Comparison of ENCODE assay signal across 8 cellular contexts in the genomic region with DNA sequence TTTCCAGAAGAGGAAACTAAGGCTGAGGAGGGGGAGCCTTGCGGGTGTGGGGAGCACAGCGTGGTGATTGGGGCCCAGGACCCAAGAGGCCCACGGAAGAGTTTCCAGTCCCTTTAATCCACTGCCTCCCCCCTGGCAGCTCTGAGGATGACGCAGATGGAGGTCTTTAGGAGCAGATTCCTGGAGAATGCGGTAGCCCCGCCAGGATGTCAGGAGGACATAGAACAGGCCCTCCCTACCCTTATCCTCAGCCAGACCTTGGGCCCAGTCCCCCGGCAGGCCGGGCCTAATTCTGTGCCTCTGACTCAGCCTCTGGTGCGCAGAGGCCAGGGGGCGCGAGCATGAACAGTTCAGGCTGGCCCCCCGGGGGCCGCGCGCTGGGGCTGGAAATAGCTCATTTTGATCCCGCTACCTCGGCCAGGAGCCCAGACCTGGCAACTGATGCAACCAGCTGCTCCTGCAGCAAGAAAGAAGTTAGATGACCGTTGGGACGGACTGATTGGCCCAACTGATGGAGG. TPM values are rescaled to one million over a fixed set of nuclear protein-coding genes. Genes with fewer than 3 reads are reported as not detected.
DNase-seq lines count a peak whose midpoint lies in the region; ATAC-seq, FAIRE-seq and TF ChIP-seq lines count a peak whose summit lies in the region.

No MANE protein-coding gene starts in this region.

- H3K4me1 Mint-ChIP-seq in CD4-positive, CD25-positive, alpha-beta regulatory T cell: peaks cover 0 to 51% (median 6%) of the 10 kb centered on the region in 4 donors

- FAIRE-seq in H54 (lab: Jason Lieb, UNC): no peak
- no peak for FAIRE-seq in GM12891 (lab: Jason Lieb, UNC)

- H3K27me3 ChIP-seq in CD4-positive, CD25-positive, alpha-beta regulatory T cell (ENCODE audit: control insufficient read depth, insufficient read depth, low read length): no peaks in the 10 kb centered on the region
- H3K27me3 ChIP-seq in endocrine pancreas (ENCODE audit: control insufficient read depth, insufficient read depth, low read length) (no peaks in the 10 kb centered on the region), tibial artery (no peaks in the 10 kb centered on the region)

- peaks cover 6% of the 10 kb centered on the region for H3K36me3 Mint-ChIP-seq in CD4-positive, CD25-positive, alpha-beta regulatory T cell

- TF ChIP-seq CTCF in tibial artery (IDR thresholded peaks at IDR 0.05): no peak

- H3K27ac ChIP-seq in CD4-positive, CD25-positive, alpha-beta regulatory T cell (ENCODE audit: insufficient read depth, low read length, poor library complexity, severe bottlenecking): peak overlapping the region; percentile 58
- H3K27ac ChIP-seq in SK-N-MC: peak overlapping the region; percentile 80
- peak overlapping the region; percentile 98 for H3K27ac ChIP-seq in mesodermal cell (ENCODE audit: low read depth, low read length, severe bottlenecking)
- peak overlapping the region; percentile 93 to 100 for H3K27ac ChIP-seq in tibial artery

- H3K27me3 Mint-ChIP-seq in CD4-positive, CD25-positive, alpha-beta regulatory T cell: peaks cover 6% of the 10 kb centered on the region

- H3K4me3 ChIP-seq in CD4-positive, CD25-positive, alpha-beta regulatory T cell (ENCODE audit: low read depth, low read length): peak overlapping the region; percentile 37
- H3K4me3 ChIP-seq in SK-N-MC (peak overlapping the region; percentile 90), endocrine pancreas (ENCODE audit: control insufficient read depth, insufficient read depth, low read length) (no peak overlapping the region), mesodermal cell (ENCODE audit: extremely low read depth, insufficient read depth, low read length, poor library complexity, severe bottlenecking) (peak overlapping the region; percentile 93), tibial artery (peak overlapping the region; percentile 72 to 75)

- H3K4me1 ChIP-seq in CD4-positive, CD25-positive, alpha-beta regulatory T cell (ENCODE audit: control insufficient read depth, insufficient read depth, low read length, poor library complexity, severe bottlenecking): peaks cover 44% of the 10 kb centered on the region
- H3K4me1 ChIP-seq in endocrine pancreas (ENCODE audit: control insufficient read depth, insufficient read depth, low read length) (no peaks in the 10 kb centered on the region), mesodermal cell (ENCODE audit: control insufficient read depth, insufficient read depth, low read length, poor library complexity, severe bottlenecking) (peaks cover 18% of the 10 kb centered on the region), tibial artery (peaks cover 5 to 57% (median 38%) of the 10 kb centered on the region in 4 donors)

- H3K9me3 ChIP-seq in CD4-positive, CD25-positive, alpha-beta regulatory T cell (ENCODE audit: control insufficient read depth in 2 of 2, low read length in 2 of 2): no peaks in the 10 kb centered on the region
- H3K9me3 ChIP-seq in SK-N-MC (ENCODE audit: low read depth, low read length) (no peaks in the 10 kb centered on the region), endocrine pancreas (ENCODE audit: control insufficient read depth, low read length) (no peaks in the 10 kb centered on the region), mesodermal cell (ENCODE audit: control insufficient read depth, low read length) (no peaks in the 10 kb centered on the region), tibial artery (no peaks in the 10 kb centered on the region)

- WGBS in mesodermal cell (ENCODE audit: insufficient coverage in 2 of 2), 2 experiments: 20 to 23% methylated on average over 13 to 15 of the region's 19 CpGs

- ATAC-seq in CD4-positive, CD25-positive, alpha-beta regulatory T cell (ENCODE audit: low read depth in 2 of 2): no peak

- H3K36me3 ChIP-seq in CD4-positive, CD25-positive, alpha-beta regulatory T cell (ENCODE audit: control insufficient read depth, insufficient read depth, low read length): peaks cover 25% of the 10 kb centered on the region
- H3K36me3 ChIP-seq in SK-N-MC (ENCODE audit: insufficient read depth, low read length) (peaks cover 10% of the 10 kb centered on the region; the same call in 1 of the 2 replicates), endocrine pancreas (ENCODE audit: control insufficient read depth, insufficient read depth, low read length) (no peaks in the 10 kb centered on the region), mesodermal cell (ENCODE audit: control insufficient read depth, insufficient read depth, low read length) (peaks cover 63% of the 10 kb centered on the region), tibial artery (peaks cover 11 to 38% (median 27%) of the 10 kb centered on the region in 3 donors)

- intact Hi-C loops in tibial artery (cut with DNase I; ENCODE audit: low total_unique reads): loop anchor here (5.0 kb wide), 1 partner anchor 40 kb away; the partner anchor contains the start of gene KMT2B

- no peaks in the 10 kb centered on the region for H3K9me3 Mint-ChIP-seq in CD4-positive, CD25-positive, alpha-beta regulatory T cell

- no peak for DNase-seq in CD4-positive, CD25-positive, alpha-beta regulatory T cell
- DNase-seq in H54 (ENCODE audit: insufficient read length, low spot score) (peak; percentile 92), SK-N-MC (ENCODE audit: low read depth, low spot score) (no peak), tibial artery (peak; percentile 94 to 98), GM12891 (ENCODE audit: insufficient read length, low spot score) (no peak), epidermal melanocyte (ENCODE audit: insufficient read length, low spot score) (no peak)

- TF ChIP-seq POLR2A in H54 (IDR thresholded peaks at IDR 0.05; ENCODE audit: low read depth, low read length) (0 out of 2 replicates have a peak, but pooled peaks have one; percentile 17), GM12891 (IDR thresholded peaks at IDR 0.05; ENCODE audit: low read depth, low read length) (no peak)

- H3K9ac ChIP-seq in SK-N-MC (ENCODE audit: insufficient read length) (peak overlapping the region; percentile 66), endocrine pancreas (ENCODE audit: control insufficient read depth, insufficient read depth, low read length) (peak overlapping the region; percentile 63)

- H3K4me3 Mint-ChIP-seq in CD4-positive, CD25-positive, alpha-beta regulatory T cell: peak overlapping the region; percentile 95 to 99 (median 99)

- peak overlapping the region in 1 of 3 donors; percentile 96 for H3K27ac Mint-ChIP-seq in CD4-positive, CD25-positive, alpha-beta regulatory T cell

TF ChIP-seq in GM12891, 5 proteins besides CTCF, POLR2A, EP300 and RAD21:
- no peak for TF ChIP-seq POU2F2 (IDR thresholded peaks at IDR 0.05; ENCODE audit: low read depth, low read length)
- TF ChIP-seq PAX5 (IDR thresholded peaks at IDR 0.05; ENCODE audit: insufficient read depth, low read length, severe bottlenecking): no peak
- no peak for TF ChIP-seq TAF1 (IDR thresholded peaks at IDR 0.05; ENCODE audit: low read depth, low read length)
- no peak for TF ChIP-seq POLR2AphosphoS5 (IDR thresholded peaks at IDR 0.05; ENCODE audit: low read depth, low read length)
- TF ChIP-seq SPI1 (IDR thresholded peaks at IDR 0.05; ENCODE audit: low read depth, low read length): no peak

RNA-seq across cellular contexts. Expression of gene HSPB6, which starts 0.5 kb away (rescaled TPM):
- not detected for total RNA-seq in CD4-positive, CD25-positive, alpha-beta regulatory T cell
- polyA plus RNA-seq in CD4-positive, CD25-positive, alpha-beta regulatory T cell: not detected
- polyA plus RNA-seq in mesodermal cell (2013, experiment 1 of 2): 0.77 TPM
- polyA plus RNA-seq in mesodermal cell (2013, experiment 2 of 2): 1.3 TPM
- 0.15 TPM for polyA plus RNA-seq in GM12891 (2012; ENCODE audit: low read depth, missing spikeins)

RNA-seq across cellular contexts. Expression of gene PROSER3, which starts 0.7 kb away (rescaled TPM):
- total RNA-seq in CD4-positive, CD25-positive, alpha-beta regulatory T cell: 39.5 TPM
- 1 to 10 TPM; 4.3 to 6.4 (median 5.0) TPM for polyA plus RNA-seq in CD4-positive, CD25-positive, alpha-beta regulatory T cell
- polyA plus RNA-seq in mesodermal cell (2013, experiment 1 of 2): 27.4 TPM
- 27.4 TPM for polyA plus RNA-seq in mesodermal cell (2013, experiment 2 of 2)
- 7.9 TPM for polyA plus RNA-seq in GM12891 (2012; ENCODE audit: low read depth, missing spikeins)

RNA-seq across cellular contexts. Expression of gene LIN37, which starts 8.9 kb away (rescaled TPM):
- 11.7 TPM for total RNA-seq in CD4-positive, CD25-positive, alpha-beta regulatory T cell
- 10 to 100 TPM in 3 of 4 donors, 1 to 10 TPM in 1; 9.9 to 16.5 (median 11.8) TPM for polyA plus RNA-seq in CD4-positive, CD25-positive, alpha-beta regulatory T cell
- 8.1 TPM for polyA plus RNA-seq in mesodermal cell (2013, experiment 1 of 2)
- polyA plus RNA-seq in mesodermal cell (2013, experiment 2 of 2): 10.2 TPM
- 9.9 TPM for polyA plus RNA-seq in GM12891 (2012; ENCODE audit: low read depth, missing spikeins)

RNA-seq across cellular contexts. Expression of gene PSENEN, which starts 11.8 kb away (rescaled TPM):
- total RNA-seq in CD4-positive, CD25-positive, alpha-beta regulatory T cell: 21.1 TPM
- 10 to 100 TPM; 66.1 to 99.6 (median 72.9) TPM for polyA plus RNA-seq in CD4-positive, CD25-positive, alpha-beta regulatory T cell
- 79.4 TPM for polyA plus RNA-seq in mesodermal cell (2013, experiment 1 of 2)
- 70.8 TPM for polyA plus RNA-seq in mesodermal cell (2013, experiment 2 of 2)
- 31.0 TPM for polyA plus RNA-seq in GM12891 (2012; ENCODE audit: low read depth, missing spikeins)

RNA-seq across cellular contexts. Expression of gene U2AF1L4, which starts 12.1 kb away (rescaled TPM):
- 70.8 TPM for total RNA-seq in CD4-positive, CD25-positive, alpha-beta regulatory T cell
- 10 to 100 TPM; 48.4 to 66.5 (median 58.5) TPM for polyA plus RNA-seq in CD4-positive, CD25-positive, alpha-beta regulatory T cell
- 10.6 TPM for polyA plus RNA-seq in mesodermal cell (2013, experiment 1 of 2)
- polyA plus RNA-seq in mesodermal cell (2013, experiment 2 of 2): 12.3 TPM
- 18.8 TPM for polyA plus RNA-seq in GM12891 (2012; ENCODE audit: low read depth, missing spikeins)

Comparison
In these comparisons a context has a peak if more than half of its experiments do, and no peak if none do; other contexts are left out.
1. DNase-seq: peak in H54 (single experiment) and tibial artery (2 of 2); none in CD4-positive, CD25-positive, alpha-beta regulatory T cell (0 of 3), SK-N-MC (single experiment), GM12891 (single experiment) and epidermal melanocyte (single experiment).
2. Peak in every context shown above with its lines, with median percentiles within 50 percentile points of each other: H3K27ac ChIP-seq.